In genomic region chr5:10328323-10328722, GRCh38 we compare ENCODE assay signal across 10 cellular contexts.
"Had no signal": no experiment of that assay in that cellular context is flagged by ENCODE, and none has a peak within 500 bp of the region (broad histone marks: within the 10 kb centered on the region; RNA-seq: fewer than 3 reads in every experiment).

No MANE protein-coding gene starts in this region.

- ATAC-seq: activated naive CD8-positive, alpha-beta T cell treated with anti-CD3 and anti-CD28 coated beads, Interleukin-2, amount 50 U/mL, for 24 hours; effector memory CD8-positive, alpha-beta T cell had no signal

- H3K9me3 ChIP-seq: stomach, vagina had no signal

- H3K27ac ChIP-seq: vagina had no signal

- H3K36me3 ChIP-seq: stomach, vagina had no signal

- DNase-seq: activated CD4-positive, alpha-beta T cell treated with anti-CD3 and anti-CD28 coated beads, Interleukin-2, amount 50 U/mL, for 4 hours; activated CD4-positive, CD25-positive, alpha-beta regulatory T cell treated with anti-CD3 and anti-CD28 coated beads, Interleukin-2, amount 50 U/mL, for 72 hours; activated naive CD8-positive, alpha-beta T cell treated with anti-CD3 and anti-CD28 coated beads, Interleukin-2, amount 50 U/mL, for 24 hours; central memory CD4-positive, alpha-beta T cell; cortex of kidney; effector memory CD8-positive, alpha-beta T cell; stimulated activated CD4-positive, alpha-beta T cell treated with anti-CD3 and anti-CD28 coated beads, Interleukin-4, amount 100 ng/mL, for 4 hours; stomach had no signal

- H3K4me1 Mint-ChIP-seq: neural crest cell had no signal

- H3K4me3 Mint-ChIP-seq: activated naive CD8-positive, alpha-beta T cell treated with anti-CD3 and anti-CD28 coated beads, Interleukin-2, amount 50 U/mL, for 24 hours; effector memory CD8-positive, alpha-beta T cell; neural crest cell had no signal

- H3K27me3 ChIP-seq: vagina had no signal

- H3K4me3 ChIP-seq: stomach, vagina had no signal

- H3K9me3 Mint-ChIP-seq: activated naive CD8-positive, alpha-beta T cell treated with anti-CD3 and anti-CD28 coated beads, Interleukin-2, amount 50 U/mL, for 24 hours; effector memory CD8-positive, alpha-beta T cell; neural crest cell had no signal

- H3K27ac Mint-ChIP-seq: activated naive CD8-positive, alpha-beta T cell treated with anti-CD3 and anti-CD28 coated beads, Interleukin-2, amount 50 U/mL, for 24 hours; effector memory CD8-positive, alpha-beta T cell had no signal
